Comparison of ENCODE assay signal across 2 cellular contexts in genomic region chr7:44541876-44542610, GRCh38.
A peak's percentile ranks its signal among the peaks of the same experiment; 100 is the strongest.
TF ChIP-seq lines count a peak whose summit lies in the region.

No MANE protein-coding gene starts in this region.

TF ChIP-seq in HepG2, 621 proteins besides CTCF, POLR2A, EP300 and RAD21 (continues in another document):
- TF ChIP-seq YEATS2 (CRISPR knock-in tag; IDR thresholded peaks at IDR 0.05; ENCODE audit: borderline replicate concordance) (no peak), ONECUT2 (CRISPR knock-in tag; IDR thresholded peaks at IDR 0.05) (no peak), GATAD2A (CRISPR knock-in tag; IDR thresholded peaks at IDR 0.05) (0 out of 2 replicates have a peak, but pooled peaks have one; percentile 34), ZNF629 (CRISPR knock-in tag; conservative IDR thresholded peaks at IDR 0.05) (peak; percentile 57), ZNF142 (CRISPR knock-in tag; IDR thresholded peaks at IDR 0.05) (no peak), ZNF460 (CRISPR knock-in tag; IDR thresholded peaks at IDR 0.05; ENCODE audit: borderline replicate concordance) (no peak), NBN (conservative IDR thresholded peaks at IDR 0.05) (no peak), ZNF589 (CRISPR knock-in tag; conservative IDR thresholded peaks at IDR 0.05) (0 out of 2 replicates have a peak, but pooled peaks have one; percentile 23), ZBTB4 (CRISPR knock-in tag; IDR thresholded peaks at IDR 0.05; ENCODE audit: borderline replicate concordance) (no peak), SALL2 (CRISPR knock-in tag; IDR thresholded peaks at IDR 0.05) (no peak), PPARG (CRISPR knock-in tag; conservative IDR thresholded peaks at IDR 0.05) (peak; percentile 88), ZBTB7B (CRISPR knock-in tag; IDR thresholded peaks at IDR 0.05) (peak; percentile 73), MNT (IDR thresholded peaks at IDR 0.05) (no peak)

TF ChIP-seq in HEK293T, 16 proteins besides CTCF, POLR2A, EP300 and RAD21:
- TF ChIP-seq PKNOX1 (IDR thresholded peaks at IDR 0.05): no peak
- no peak for TF ChIP-seq L3MBTL2 (conservative IDR thresholded peaks at IDR 0.05)
- TF ChIP-seq CTBP1 (IDR thresholded peaks at IDR 0.05; ENCODE audit: borderline replicate concordance): no peak
- no peak for TF ChIP-seq LEF1 (IDR thresholded peaks at IDR 0.05; ENCODE audit: borderline replicate concordance)
- TF ChIP-seq ELF4 (IDR thresholded peaks at IDR 0.05): no peak
- TF ChIP-seq FOXA1 (IDR thresholded peaks at IDR 0.05): no peak
- TF ChIP-seq HDGF (IDR thresholded peaks at IDR 0.05; ENCODE audit: borderline replicate concordance): no peak
- no peak for TF ChIP-seq NFRKB (IDR thresholded peaks at IDR 0.05)
- no peak for TF ChIP-seq SP1 (IDR thresholded peaks at IDR 0.05)
- no peak for TF ChIP-seq BHLHE40 (IDR thresholded peaks at IDR 0.05; ENCODE audit: borderline replicate concordance)
- no peak for TF ChIP-seq FOXM1 (IDR thresholded peaks at IDR 0.05; ENCODE audit: borderline replicate concordance)
- TF ChIP-seq ARNT (IDR thresholded peaks at IDR 0.05): no peak
- TF ChIP-seq TARDBP (IDR thresholded peaks at IDR 0.05): no peak
